Comparison of ENCODE assay signal across 8 cellular contexts in the genomic region with DNA sequence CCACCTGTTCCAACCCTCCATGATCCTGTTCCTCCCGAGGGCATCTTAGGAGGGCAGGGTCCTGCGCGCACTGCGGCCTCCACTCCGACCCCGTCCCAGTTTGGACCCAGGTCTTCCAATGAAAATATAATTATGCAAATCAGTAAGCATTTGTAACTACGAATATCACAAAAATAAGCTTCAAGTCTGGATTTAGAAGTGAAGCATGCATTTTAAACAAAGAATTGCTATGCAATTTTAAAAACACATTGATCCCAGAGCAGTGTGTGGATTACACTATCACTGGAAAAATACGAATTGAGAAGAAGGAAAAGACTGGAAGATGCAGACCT. TPM values are rescaled to one million over a fixed set of nuclear protein-coding genes. Genes with fewer than 3 reads are reported as not detected.
A peak's percentile ranks its signal among the peaks of the same experiment; 100 is the strongest.
DNase-seq lines count a peak whose midpoint lies in the region; FAIRE-seq and TF ChIP-seq lines count a peak whose summit lies in the region.

No MANE protein-coding gene starts in this region.

- peak overlapping the region; percentile 99 for H3K9ac ChIP-seq in mucosa of rectum (ENCODE audit: low read depth in 1 of 2, low read length in 2 of 2)

- H3K27ac ChIP-seq in 22Rv1 (peak overlapping the region; percentile 89), HL-60 (replicated peaks) (peak overlapping the region; percentile 99), mucosa of rectum (ENCODE audit: low read depth in 2 of 2, low read length in 2 of 2) (peak overlapping the region; percentile 100)

- DNase-seq in HL-60 (ENCODE audit: low read depth in 1 of 2, low spot score in 1 of 2) (no peak), bronchial epithelial cell (ENCODE audit: low read depth) (no peak), midbrain (lab: John Stamatoyannopoulos, UW) (no peak), NAMALWA (ENCODE audit: low spot score) (no peak), DMS114 treated with DMSO at 0.1 percent for 48 hours (lab: John Stamatoyannopoulos, UW; ENCODE audit: unreplicated experiment) (no peak)
- no peak for DNase-seq in stimulated activated CD4-positive, alpha-beta T cell treated with anti-CD3 and anti-CD28 coated beads, Interleukin-2, amount 100 ng/mL, for 24 hours

- TF ChIP-seq CTCF in 22Rv1 (IDR thresholded peaks at IDR 0.05) (no peak), HL-60 (IDR thresholded peaks at IDR 0.05; ENCODE audit: insufficient read depth, low read length) (no peak), bronchial epithelial cell (IDR thresholded peaks at IDR 0.05; ENCODE audit: insufficient read depth, low read length, severe bottlenecking) (no peak)

- H3K9me3 ChIP-seq in mucosa of rectum (ENCODE audit: control insufficient read depth in 2 of 2, low read length in 2 of 2): no peaks in the 10 kb centered on the region

- H3K27me3 ChIP-seq in HL-60 (ENCODE audit: insufficient read depth, poor library complexity, severe bottlenecking) (no peaks in the 10 kb centered on the region), bronchial epithelial cell (ENCODE audit: control insufficient read depth, insufficient read depth, low read length) (no peaks in the 10 kb centered on the region), mucosa of rectum (ENCODE audit: control insufficient read depth in 2 of 2, insufficient read depth in 2 of 2, low read length in 2 of 2) (no peaks in the 10 kb centered on the region)

- H3K4me3 ChIP-seq in HL-60 (replicated peaks; ENCODE audit: insufficient read depth, low read length) (peak overlapping the region; percentile 92), bronchial epithelial cell (ENCODE audit: low read depth, low read length) (peak overlapping the region; percentile 87), mucosa of rectum (ENCODE audit: low read length in 2 of 2) (peak overlapping the region; percentile 100)

- FAIRE-seq in bronchial epithelial cell (lab: Jason Lieb, UNC): no peak

- peaks cover 2% of the 10 kb centered on the region for H3K36me3 ChIP-seq in bronchial epithelial cell (ENCODE audit: control insufficient read depth, insufficient read depth, low read length)
- H3K36me3 ChIP-seq in mucosa of rectum (ENCODE audit: control insufficient read depth in 2 of 2, insufficient read depth in 2 of 2, low read length in 2 of 2): peaks cover 2% of the 10 kb centered on the region in 2 donors

- H3K4me1 ChIP-seq in mucosa of rectum (ENCODE audit: control insufficient read depth in 2 of 2, insufficient read depth in 2 of 2, low read length in 2 of 2): peaks cover 11 to 12% of the 10 kb centered on the region in 2 donors

RNA-seq across cellular contexts. Expression of a gene that starts 0.7 kb away (rescaled TPM):
- total RNA-seq in bronchial epithelial cell: 112 and 154 TPM in 2 replicates

RNA-seq across cellular contexts. Expression of a gene that starts 31.3 kb away (rescaled TPM):
- total RNA-seq in bronchial epithelial cell: not detected in 2 replicates
